In the genomic region with DNA sequence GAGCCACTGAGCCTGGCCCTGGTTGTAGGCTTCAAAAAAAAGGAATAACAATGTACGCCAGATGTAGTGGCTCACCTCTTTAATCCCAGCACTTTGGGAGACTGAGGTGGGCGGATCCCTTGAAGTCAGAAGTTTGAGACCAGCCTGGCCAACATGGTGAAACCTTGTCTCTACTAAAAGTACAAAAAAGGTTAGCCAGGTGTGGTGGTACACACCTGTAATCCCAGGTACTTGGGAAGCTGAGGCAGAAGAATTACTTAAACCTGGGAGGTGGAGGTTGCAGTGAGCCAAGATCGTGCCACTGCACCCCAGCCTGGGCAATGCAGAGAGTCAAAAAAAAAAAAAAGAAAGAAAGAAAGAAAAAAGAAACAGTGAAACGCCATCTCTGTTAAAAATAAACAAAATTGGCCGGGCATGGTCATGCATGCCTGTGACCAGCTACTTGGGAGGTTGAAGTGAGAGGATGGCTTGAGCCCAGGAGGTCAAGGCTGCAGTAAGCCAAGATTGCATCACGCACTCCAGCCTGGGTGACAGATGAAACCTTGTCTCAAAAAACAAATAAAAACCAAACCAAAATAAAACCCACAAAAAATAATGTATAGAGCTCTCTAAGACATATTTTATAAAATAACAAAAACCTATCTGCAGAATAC, we compare ENCODE assay signal across 1 cellular context.
TF ChIP-seq lines count a peak whose summit lies in the region.

No MANE protein-coding gene starts in this region.

TF ChIP-seq in HepG2, 621 proteins besides CTCF, POLR2A, EP300 and RAD21 (continued from another document and continues in another):
- TF ChIP-seq, protein P1, sequence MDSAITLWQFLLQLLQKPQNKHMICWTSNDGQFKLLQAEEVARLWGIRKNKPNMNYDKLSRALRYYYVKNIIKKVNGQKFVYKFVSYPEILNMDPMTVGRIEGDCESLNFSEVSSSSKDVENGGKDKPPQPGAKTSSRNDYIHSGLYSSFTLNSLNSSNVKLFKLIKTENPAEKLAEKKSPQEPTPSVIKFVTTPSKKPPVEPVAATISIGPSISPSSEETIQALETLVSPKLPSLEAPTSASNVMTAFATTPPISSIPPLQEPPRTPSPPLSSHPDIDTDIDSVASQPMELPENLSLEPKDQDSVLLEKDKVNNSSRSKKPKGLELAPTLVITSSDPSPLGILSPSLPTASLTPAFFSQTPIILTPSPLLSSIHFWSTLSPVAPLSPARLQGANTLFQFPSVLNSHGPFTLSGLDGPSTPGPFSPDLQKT (CRISPR knock-in tag; IDR thresholded peaks at IDR 0.05; ENCODE audit: borderline replicate concordance), result no peak
- TF ChIP-seq DNMT1 (CRISPR knock-in tag; IDR thresholded peaks at IDR 0.05) (no peak), ZNF264 (CRISPR knock-in tag; IDR thresholded peaks at IDR 0.05) (no peak), GATAD2A (CRISPR knock-in tag; IDR thresholded peaks at IDR 0.05) (peak; percentile 92), ZNF550 (CRISPR knock-in tag; IDR thresholded peaks at IDR 0.05; ENCODE audit: borderline replicate concordance) (no peak), NR2F6 (IDR thresholded peaks at IDR 0.05) (peak; percentile 95), NR2F6 (CRISPR knock-in tag; IDR thresholded peaks at IDR 0.05) (peak; percentile 97), ZNF644 (CRISPR knock-in tag; IDR thresholded peaks at IDR 0.05; ENCODE audit: low read depth) (peak; percentile 79), NR3C1 (CRISPR knock-in tag; IDR thresholded peaks at IDR 0.05) (no peak), PAX8 (CRISPR knock-in tag; IDR thresholded peaks at IDR 0.05; ENCODE audit: borderline replicate concordance) (no peak), ZNF253 (CRISPR knock-in tag; IDR thresholded peaks at IDR 0.05; ENCODE audit: borderline replicate concordance) (no peak), MXD4 (CRISPR knock-in tag; IDR thresholded peaks at IDR 0.05) (no peak), ATF7-NPFF (CRISPR knock-in tag; IDR thresholded peaks at IDR 0.05; ENCODE audit: low read depth) (no peak), YEATS2 (CRISPR knock-in tag; IDR thresholded peaks at IDR 0.05; ENCODE audit: borderline replicate concordance) (no peak), FOXK1 (CRISPR knock-in tag; IDR thresholded peaks at IDR 0.05; ENCODE audit: borderline replicate concordance, low read depth) (0 out of 2 replicates have a peak, but pooled peaks have one; percentile 31), SCMH1 (CRISPR knock-in tag; IDR thresholded peaks at IDR 0.05; ENCODE audit: borderline replicate concordance) (no peak), FOSL2 (CRISPR knock-in tag; IDR thresholded peaks at IDR 0.05) (peak; percentile 66), MAFF (IDR thresholded peaks at IDR 0.05; ENCODE audit: low read depth, low read length) (no peak), KLF13 (CRISPR knock-in tag; IDR thresholded peaks at IDR 0.05) (no peak), SALL2 (CRISPR knock-in tag; IDR thresholded peaks at IDR 0.05) (no peak), MATR3 (CRISPR knock-in tag; IDR thresholded peaks at IDR 0.05) (no peak), NR2C2 (CRISPR knock-in tag; IDR thresholded peaks at IDR 0.05; ENCODE audit: borderline replicate concordance) (peak; percentile 85), RARA (CRISPR knock-in tag; IDR thresholded peaks at IDR 0.05) (peak; percentile 89), FLYWCH1 (CRISPR knock-in tag; IDR thresholded peaks at IDR 0.05) (no peak), ZNF33A (CRISPR knock-in tag; IDR thresholded peaks at IDR 0.05; ENCODE audit: borderline replicate concordance) (no peak), MIER2 (CRISPR knock-in tag; IDR thresholded peaks at IDR 0.05) (no peak)
- TF ChIP-seq, protein P2, sequence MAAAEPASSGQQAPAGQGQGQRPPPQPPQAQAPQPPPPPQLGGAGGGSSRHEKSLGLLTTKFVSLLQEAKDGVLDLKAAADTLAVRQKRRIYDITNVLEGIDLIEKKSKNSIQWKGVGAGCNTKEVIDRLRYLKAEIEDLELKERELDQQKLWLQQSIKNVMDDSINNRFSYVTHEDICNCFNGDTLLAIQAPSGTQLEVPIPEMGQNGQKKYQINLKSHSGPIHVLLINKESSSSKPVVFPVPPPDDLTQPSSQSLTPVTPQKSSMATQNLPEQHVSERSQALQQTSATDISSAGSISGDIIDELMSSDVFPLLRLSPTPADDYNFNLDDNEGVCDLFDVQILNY (CRISPR knock-in tag; conservative IDR thresholded peaks at IDR 0.05), result no peak
- TF ChIP-seq, protein P3, sequence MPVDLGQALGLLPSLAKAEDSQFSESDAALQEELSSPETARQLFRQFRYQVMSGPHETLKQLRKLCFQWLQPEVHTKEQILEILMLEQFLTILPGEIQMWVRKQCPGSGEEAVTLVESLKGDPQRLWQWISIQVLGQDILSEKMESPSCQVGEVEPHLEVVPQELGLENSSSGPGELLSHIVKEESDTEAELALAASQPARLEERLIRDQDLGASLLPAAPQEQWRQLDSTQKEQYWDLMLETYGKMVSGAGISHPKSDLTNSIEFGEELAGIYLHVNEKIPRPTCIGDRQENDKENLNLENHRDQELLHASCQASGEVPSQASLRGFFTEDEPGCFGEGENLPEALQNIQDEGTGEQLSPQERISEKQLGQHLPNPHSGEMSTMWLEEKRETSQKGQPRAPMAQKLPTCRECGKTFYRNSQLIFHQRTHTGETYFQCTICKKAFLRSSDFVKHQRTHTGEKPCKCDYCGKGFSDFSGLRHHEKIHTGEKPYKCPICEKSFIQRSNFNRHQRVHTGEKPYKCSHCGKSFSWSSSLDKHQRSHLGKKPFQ (CRISPR knock-in tag; IDR thresholded peaks at IDR 0.05; ENCODE audit: insufficient replicate concordance), result no peak
- TF ChIP-seq, protein P4, sequence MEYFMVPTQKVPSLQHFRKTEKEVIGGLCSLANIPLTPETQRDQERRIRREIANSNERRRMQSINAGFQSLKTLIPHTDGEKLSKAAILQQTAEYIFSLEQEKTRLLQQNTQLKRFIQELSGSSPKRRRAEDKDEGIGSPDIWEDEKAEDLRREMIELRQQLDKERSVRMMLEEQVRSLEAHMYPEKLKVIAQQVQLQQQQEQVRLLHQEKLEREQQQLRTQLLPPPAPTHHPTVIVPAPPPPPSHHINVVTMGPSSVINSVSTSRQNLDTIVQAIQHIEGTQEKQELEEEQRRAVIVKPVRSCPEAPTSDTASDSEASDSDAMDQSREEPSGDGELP (IDR thresholded peaks at IDR 0.05; ENCODE audit: borderline replicate concordance, low read depth), result no peak
- TF ChIP-seq, protein P5, sequence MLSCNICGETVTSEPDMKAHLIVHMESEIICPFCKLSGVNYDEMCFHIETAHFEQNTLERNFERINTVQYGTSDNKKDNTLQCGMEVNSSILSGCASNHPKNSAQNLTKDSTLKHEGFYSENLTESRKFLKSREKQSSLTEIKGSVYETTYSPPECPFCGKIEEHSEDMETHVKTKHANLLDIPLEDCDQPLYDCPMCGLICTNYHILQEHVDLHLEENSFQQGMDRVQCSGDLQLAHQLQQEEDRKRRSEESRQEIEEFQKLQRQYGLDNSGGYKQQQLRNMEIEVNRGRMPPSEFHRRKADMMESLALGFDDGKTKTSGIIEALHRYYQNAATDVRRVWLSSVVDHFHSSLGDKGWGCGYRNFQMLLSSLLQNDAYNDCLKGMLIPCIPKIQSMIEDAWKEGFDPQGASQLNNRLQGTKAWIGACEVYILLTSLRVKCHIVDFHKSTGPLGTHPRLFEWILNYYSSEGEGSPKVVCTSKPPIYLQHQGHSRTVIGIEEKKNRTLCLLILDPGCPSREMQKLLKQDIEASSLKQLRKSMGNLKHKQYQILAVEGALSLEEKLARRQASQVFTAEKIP (CRISPR knock-in tag; IDR thresholded peaks at IDR 0.05; ENCODE audit: borderline replicate concordance), result no peak
- TF ChIP-seq, protein P6, sequence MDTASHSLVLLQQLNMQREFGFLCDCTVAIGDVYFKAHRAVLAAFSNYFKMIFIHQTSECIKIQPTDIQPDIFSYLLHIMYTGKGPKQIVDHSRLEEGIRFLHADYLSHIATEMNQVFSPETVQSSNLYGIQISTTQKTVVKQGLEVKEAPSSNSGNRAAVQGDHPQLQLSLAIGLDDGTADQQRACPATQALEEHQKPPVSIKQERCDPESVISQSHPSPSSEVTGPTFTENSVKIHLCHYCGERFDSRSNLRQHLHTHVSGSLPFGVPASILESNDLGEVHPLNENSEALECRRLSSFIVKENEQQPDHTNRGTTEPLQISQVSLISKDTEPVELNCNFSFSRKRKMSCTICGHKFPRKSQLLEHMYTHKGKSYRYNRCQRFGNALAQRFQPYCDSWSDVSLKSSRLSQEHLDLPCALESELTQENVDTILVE (CRISPR knock-in tag; IDR thresholded peaks at IDR 0.05), result no peak; the same call in 1 of the 2 replicates
- TF ChIP-seq, protein P7, sequence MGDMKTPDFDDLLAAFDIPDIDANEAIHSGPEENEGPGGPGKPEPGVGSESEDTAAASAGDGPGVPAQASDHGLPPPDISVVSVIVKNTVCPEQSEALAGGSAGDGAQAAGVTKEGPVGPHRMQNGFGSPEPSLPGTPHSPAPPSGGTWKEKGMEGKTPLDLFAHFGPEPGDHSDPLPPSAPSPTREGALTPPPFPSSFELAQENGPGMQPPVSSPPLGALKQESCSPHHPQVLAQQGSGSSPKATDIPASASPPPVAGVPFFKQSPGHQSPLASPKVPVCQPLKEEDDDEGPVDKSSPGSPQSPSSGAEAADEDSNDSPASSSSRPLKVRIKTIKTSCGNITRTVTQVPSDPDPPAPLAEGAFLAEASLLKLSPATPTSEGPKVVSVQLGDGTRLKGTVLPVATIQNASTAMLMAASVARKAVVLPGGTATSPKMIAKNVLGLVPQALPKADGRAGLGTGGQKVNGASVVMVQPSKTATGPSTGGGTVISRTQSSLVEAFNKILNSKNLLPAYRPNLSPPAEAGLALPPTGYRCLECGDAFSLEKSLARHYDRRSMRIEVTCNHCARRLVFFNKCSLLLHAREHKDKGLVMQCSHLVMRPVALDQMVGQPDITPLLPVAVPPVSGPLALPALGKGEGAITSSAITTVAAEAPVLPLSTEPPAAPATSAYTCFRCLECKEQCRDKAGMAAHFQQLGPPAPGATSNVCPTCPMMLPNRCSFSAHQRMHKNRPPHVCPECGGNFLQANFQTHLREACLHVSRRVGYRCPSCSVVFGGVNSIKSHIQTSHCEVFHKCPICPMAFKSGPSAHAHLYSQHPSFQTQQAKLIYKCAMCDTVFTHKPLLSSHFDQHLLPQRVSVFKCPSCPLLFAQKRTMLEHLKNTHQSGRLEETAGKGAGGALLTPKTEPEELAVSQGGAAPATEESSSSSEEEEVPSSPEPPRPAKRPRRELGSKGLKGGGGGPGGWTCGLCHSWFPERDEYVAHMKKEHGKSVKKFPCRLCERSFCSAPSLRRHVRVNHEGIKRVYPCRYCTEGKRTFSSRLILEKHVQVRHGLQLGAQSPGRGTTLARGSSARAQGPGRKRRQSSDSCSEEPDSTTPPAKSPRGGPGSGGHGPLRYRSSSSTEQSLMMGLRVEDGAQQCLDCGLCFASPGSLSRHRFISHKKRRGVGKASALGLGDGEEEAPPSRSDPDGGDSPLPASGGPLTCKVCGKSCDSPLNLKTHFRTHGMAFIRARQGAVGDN (CRISPR knock-in tag; IDR thresholded peaks at IDR 0.05), result 0 out of 2 replicates have a peak, but pooled peaks have one; percentile 1
- TF ChIP-seq, protein P8, sequence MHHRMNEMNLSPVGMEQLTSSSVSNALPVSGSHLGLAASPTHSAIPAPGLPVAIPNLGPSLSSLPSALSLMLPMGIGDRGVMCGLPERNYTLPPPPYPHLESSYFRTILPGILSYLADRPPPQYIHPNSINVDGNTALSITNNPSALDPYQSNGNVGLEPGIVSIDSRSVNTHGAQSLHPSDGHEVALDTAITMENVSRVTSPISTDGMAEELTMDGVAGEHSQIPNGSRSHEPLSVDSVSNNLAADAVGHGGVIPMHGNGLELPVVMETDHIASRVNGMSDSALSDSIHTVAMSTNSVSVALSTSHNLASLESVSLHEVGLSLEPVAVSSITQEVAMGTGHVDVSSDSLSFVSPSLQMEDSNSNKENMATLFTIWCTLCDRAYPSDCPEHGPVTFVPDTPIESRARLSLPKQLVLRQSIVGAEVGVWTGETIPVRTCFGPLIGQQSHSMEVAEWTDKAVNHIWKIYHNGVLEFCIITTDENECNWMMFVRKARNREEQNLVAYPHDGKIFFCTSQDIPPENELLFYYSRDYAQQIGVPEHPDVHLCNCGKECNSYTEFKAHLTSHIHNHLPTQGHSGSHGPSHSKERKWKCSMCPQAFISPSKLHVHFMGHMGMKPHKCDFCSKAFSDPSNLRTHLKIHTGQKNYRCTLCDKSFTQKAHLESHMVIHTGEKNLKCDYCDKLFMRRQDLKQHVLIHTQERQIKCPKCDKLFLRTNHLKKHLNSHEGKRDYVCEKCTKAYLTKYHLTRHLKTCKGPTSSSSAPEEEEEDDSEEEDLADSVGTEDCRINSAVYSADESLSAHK (CRISPR knock-in tag; IDR thresholded peaks at IDR 0.05; ENCODE audit: borderline replicate concordance), result no peak
- TF ChIP-seq, protein P9, sequence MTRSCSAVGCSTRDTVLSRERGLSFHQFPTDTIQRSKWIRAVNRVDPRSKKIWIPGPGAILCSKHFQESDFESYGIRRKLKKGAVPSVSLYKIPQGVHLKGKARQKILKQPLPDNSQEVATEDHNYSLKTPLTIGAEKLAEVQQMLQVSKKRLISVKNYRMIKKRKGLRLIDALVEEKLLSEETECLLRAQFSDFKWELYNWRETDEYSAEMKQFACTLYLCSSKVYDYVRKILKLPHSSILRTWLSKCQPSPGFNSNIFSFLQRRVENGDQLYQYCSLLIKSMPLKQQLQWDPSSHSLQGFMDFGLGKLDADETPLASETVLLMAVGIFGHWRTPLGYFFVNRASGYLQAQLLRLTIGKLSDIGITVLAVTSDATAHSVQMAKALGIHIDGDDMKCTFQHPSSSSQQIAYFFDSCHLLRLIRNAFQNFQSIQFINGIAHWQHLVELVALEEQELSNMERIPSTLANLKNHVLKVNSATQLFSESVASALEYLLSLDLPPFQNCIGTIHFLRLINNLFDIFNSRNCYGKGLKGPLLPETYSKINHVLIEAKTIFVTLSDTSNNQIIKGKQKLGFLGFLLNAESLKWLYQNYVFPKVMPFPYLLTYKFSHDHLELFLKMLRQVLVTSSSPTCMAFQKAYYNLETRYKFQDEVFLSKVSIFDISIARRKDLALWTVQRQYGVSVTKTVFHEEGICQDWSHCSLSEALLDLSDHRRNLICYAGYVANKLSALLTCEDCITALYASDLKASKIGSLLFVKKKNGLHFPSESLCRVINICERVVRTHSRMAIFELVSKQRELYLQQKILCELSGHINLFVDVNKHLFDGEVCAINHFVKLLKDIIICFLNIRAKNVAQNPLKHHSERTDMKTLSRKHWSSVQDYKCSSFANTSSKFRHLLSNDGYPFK (CRISPR knock-in tag; IDR thresholded peaks at IDR 0.05; ENCODE audit: borderline replicate concordance), result no peak
- TF ChIP-seq, protein P10, sequence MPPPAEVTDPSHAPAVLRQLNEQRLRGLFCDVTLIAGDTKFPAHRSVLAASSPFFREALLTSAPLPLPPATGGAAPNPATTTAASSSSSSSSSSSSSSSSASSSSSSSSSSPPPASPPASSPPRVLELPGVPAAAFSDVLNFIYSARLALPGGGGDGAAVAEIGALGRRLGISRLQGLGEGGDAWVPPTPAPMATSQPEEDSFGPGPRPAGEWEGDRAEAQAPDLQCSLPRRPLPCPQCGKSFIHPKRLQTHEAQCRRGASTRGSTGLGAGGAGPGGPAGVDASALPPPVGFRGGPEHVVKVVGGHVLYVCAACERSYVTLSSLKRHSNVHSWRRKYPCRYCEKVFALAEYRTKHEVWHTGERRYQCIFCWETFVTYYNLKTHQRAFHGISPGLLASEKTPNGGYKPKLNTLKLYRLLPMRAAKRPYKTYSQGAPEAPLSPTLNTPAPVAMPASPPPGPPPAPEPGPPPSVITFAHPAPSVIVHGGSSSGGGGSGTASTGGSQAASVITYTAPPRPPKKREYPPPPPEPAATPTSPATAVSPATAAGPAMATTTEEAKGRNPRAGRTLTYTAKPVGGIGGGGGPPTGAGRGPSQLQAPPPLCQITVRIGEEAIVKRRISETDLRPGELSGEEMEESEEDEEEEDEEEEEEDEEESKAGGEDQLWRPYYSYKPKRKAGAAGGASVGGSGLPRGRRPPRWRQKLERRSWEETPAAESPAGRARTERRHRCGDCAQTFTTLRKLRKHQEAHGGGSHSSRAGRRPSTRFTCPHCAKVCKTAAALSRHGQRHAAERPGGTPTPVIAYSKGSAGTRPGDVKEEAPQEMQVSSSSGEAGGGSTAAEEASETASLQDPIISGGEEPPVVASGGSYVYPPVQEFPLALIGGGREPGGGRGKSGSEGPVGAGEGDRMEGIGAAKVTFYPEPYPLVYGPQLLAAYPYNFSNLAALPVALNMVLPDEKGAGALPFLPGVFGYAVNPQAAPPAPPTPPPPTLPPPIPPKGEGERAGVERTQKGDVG (CRISPR knock-in tag; IDR thresholded peaks at IDR 0.05; ENCODE audit: borderline replicate concordance), result no peak
